8 cellular contexts compared by ENCODE assay signal in genomic region chr11:73760680-73761402, GRCh38. TPM values are rescaled to one million over a fixed set of nuclear protein-coding genes. Genes with fewer than 3 reads are reported as not detected.
DNase-seq lines count a peak whose midpoint lies in the region; ATAC-seq and TF ChIP-seq lines count a peak whose summit lies in the region.

TSS of gene RAB6A (minus strand) at chr11:73761074. CDS start at chr11:73760635, 439 bp downstream.

- POLR2A ChIA-PET in WTC11 (lab: Charles Lee): interaction anchor here (1.0 to 2.0 kb wide), 5 partner anchors 18 to 114 kb away, joined by 4 to 40 read pairs (median 4); partner anchors contain the start of genes MRPL48 and PLEKHB1

- H3K9me3 Mint-ChIP-seq in WTC11: no peaks in the 10 kb centered on the region

- peak within 1 kb of the TSS; percentile 74 to 88 for H3K4me3 ChIP-seq in cardiac fibroblast (replicated peaks in 1 of 2; ENCODE audit: low read depth in 2 of 2, low read length in 2 of 2)

- H3K4me1 Mint-ChIP-seq in WTC11: peaks cover 28% of the 10 kb centered on the region

- peak; percentile 95 for TF ChIP-seq POLR2A in GM18951 (IDR thresholded peaks at IDR 0.05; ENCODE audit: extremely low read depth, insufficient read depth, insufficient read length)

- peak within 1 kb of the TSS; percentile 95 for H3K4me3 Mint-ChIP-seq in WTC11

- in situ Hi-C loops in GM18951 (cut with MboI; ENCODE audit: low sequenced_read_pairs, unreplicated experiment): no loop called here

- peak; percentile 99 for DNase-seq in AG09319 (ENCODE audit: extremely low read depth, low read depth)
- DNase-seq in NCI-H226: peak; percentile 99
- peak; percentile 99 for DNase-seq in WTC11 (ENCODE audit: low spot score)
- peak; percentile 100 for DNase-seq in cardiac fibroblast (ENCODE audit: low read depth in 2 of 2)
- peak; percentile 96 for DNase-seq in iPS-NIHi7 (ENCODE audit: extremely low spot score)
- DNase-seq in smooth muscle cell of the brain vasculature (ENCODE audit: low read depth, low spot score): peak; percentile 100

- no peaks in the 10 kb centered on the region for H3K27me3 Mint-ChIP-seq in WTC11 (ENCODE audit: low read depth)

- ATAC-seq in HG03196 (IDR thresholded peaks at IDR 0.05; ENCODE audit: unreplicated experiment) (peak; percentile 97), WTC11 (peak; percentile 92)

- peaks cover 2% of the 10 kb centered on the region; the same call in 1 of the 2 replicates for H3K36me3 Mint-ChIP-seq in WTC11

- H3K27ac Mint-ChIP-seq in WTC11: peak within 1 kb of the TSS; percentile 94

- TF ChIP-seq CTCF in AG09319 (IDR thresholded peaks at IDR 0.05; ENCODE audit: low read depth, low read length) (no peak; the same call in 1 of the 2 replicates), WTC11 (IDR thresholded peaks at IDR 0.05) (no peak), cardiac fibroblast (IDR thresholded peaks at IDR 0.05; ENCODE audit: low read depth, low read length) (peak; percentile 33)

- CTCF ChIA-PET in WTC11 (lab: Charles Lee): interaction anchor here (0.8 to 2.6 kb wide), 7 partner anchors 19 to 171 kb away, joined by 3 to 27 read pairs (median 4); no protein-coding TSS in a partner anchor

TF ChIP-seq in WTC11, 78 proteins besides CTCF, POLR2A, EP300 and RAD21 (continues in another document):
- TF ChIP-seq ERG (CRISPR knock-in tag; IDR thresholded peaks at IDR 0.05) (no peak), CREM (CRISPR knock-in tag; IDR thresholded peaks at IDR 0.05) (peak; percentile 82), FOXP1 (CRISPR knock-in tag; IDR thresholded peaks at IDR 0.05; ENCODE audit: borderline replicate concordance) (peak; percentile 66; the same call in 1 of the 2 replicates), ZNF219 (CRISPR knock-in tag; IDR thresholded peaks at IDR 0.05; ENCODE audit: borderline replicate concordance) (0 out of 2 replicates have a peak, but pooled peaks have one; percentile 61), ARID4B (CRISPR knock-in tag; IDR thresholded peaks at IDR 0.05; ENCODE audit: borderline replicate concordance) (0 out of 2 replicates have a peak, but pooled peaks have one; percentile 52), FOXK1 (CRISPR knock-in tag; IDR thresholded peaks at IDR 0.05) (peak; percentile 78), NR3C1 (CRISPR knock-in tag; conservative IDR thresholded peaks at IDR 0.05; ENCODE audit: low read depth) (no peak), E2F5 (CRISPR knock-in tag; IDR thresholded peaks at IDR 0.05) (0 out of 2 replicates have a peak, but pooled peaks have one; percentile 75), KAT7 (CRISPR knock-in tag; IDR thresholded peaks at IDR 0.05; ENCODE audit: borderline replicate concordance) (peak; percentile 35; the same call in 1 of the 2 replicates), ZSCAN18 (CRISPR knock-in tag; IDR thresholded peaks at IDR 0.05) (no peak), SP1 (CRISPR knock-in tag; conservative IDR thresholded peaks at IDR 0.05) (peak; percentile 86), RELA (CRISPR knock-in tag; IDR thresholded peaks at IDR 0.05; ENCODE audit: borderline replicate concordance) (0 out of 2 replicates have a peak, but pooled peaks have one; percentile 4), ETV6 (CRISPR knock-in tag; IDR thresholded peaks at IDR 0.05) (peak; percentile 86), NFYB (CRISPR knock-in tag; conservative IDR thresholded peaks at IDR 0.05; ENCODE audit: low read depth) (peak; percentile 78), ZNF281 (CRISPR knock-in tag; IDR thresholded peaks at IDR 0.05) (no peak), ZBTB21 (CRISPR knock-in tag; IDR thresholded peaks at IDR 0.05; ENCODE audit: borderline replicate concordance) (no peak), USF2 (CRISPR knock-in tag; IDR thresholded peaks at IDR 0.05) (0 out of 2 replicates have a peak, but pooled peaks have one; percentile 2)

RNA-seq across cellular contexts. Expression of gene RAB6A, which starts in this region (rescaled TPM):
- total RNA-seq in WTC11 (2021): 103 to 114 TPM (median 107 TPM) in 3 replicates

Comparison
In these comparisons a context has a peak if more than half of its experiments do, and no peak if none do; other contexts are left out.
1. Peak in every context shown above with its lines: DNase-seq, ATAC-seq and H3K4me3 ChIP-seq.